1 cellular context compared by ENCODE assay signal in the genomic region with DNA sequence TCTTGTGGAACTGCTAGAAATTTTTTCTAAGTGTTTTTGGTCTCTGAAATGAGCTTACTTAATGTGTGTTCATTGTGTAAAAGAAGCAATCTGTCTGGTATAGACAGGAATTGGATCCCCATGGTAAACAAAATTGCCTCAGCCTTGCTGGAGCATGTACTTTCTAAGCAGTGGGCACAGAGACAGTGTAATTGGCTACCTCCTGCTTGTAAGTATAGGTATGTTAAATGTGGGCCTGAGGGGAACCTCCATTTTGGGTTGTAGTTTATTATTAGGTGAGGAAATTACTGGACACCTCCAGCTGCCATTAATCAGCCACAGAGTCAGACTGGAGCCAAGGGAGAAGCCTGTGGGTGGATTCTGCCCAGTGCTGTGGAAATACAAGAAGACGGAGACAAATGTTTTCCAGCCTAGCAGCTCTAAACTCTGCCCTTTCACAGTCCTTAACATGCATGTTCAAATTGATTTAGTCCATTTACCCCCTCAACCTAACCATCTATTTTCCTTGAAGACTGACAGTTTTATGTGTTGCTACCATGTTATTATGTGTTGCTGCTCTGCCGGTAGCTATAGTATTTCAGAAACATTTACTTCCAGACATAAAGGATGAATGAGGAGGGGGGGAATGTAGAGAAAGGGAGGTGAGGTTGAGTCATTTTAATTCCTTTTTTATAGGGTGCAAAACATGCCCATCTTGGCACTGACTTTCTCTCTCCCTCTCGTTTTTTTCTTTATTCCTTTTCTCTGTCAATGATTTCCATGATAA.
TF ChIP-seq lines count a peak whose summit lies in the region.

No MANE protein-coding gene starts in this region.

TF ChIP-seq in GM23338, 12 proteins besides CTCF, POLR2A, EP300 and RAD21 (continued from another document):
- TF ChIP-seq, protein P1, sequence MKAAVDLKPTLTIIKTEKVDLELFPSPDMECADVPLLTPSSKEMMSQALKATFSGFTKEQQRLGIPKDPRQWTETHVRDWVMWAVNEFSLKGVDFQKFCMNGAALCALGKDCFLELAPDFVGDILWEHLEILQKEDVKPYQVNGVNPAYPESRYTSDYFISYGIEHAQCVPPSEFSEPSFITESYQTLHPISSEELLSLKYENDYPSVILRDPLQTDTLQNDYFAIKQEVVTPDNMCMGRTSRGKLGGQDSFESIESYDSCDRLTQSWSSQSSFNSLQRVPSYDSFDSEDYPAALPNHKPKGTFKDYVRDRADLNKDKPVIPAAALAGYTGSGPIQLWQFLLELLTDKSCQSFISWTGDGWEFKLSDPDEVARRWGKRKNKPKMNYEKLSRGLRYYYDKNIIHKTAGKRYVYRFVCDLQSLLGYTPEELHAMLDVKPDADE (IDR thresholded peaks at IDR 0.05), result no peak
- TF ChIP-seq, protein P2, sequence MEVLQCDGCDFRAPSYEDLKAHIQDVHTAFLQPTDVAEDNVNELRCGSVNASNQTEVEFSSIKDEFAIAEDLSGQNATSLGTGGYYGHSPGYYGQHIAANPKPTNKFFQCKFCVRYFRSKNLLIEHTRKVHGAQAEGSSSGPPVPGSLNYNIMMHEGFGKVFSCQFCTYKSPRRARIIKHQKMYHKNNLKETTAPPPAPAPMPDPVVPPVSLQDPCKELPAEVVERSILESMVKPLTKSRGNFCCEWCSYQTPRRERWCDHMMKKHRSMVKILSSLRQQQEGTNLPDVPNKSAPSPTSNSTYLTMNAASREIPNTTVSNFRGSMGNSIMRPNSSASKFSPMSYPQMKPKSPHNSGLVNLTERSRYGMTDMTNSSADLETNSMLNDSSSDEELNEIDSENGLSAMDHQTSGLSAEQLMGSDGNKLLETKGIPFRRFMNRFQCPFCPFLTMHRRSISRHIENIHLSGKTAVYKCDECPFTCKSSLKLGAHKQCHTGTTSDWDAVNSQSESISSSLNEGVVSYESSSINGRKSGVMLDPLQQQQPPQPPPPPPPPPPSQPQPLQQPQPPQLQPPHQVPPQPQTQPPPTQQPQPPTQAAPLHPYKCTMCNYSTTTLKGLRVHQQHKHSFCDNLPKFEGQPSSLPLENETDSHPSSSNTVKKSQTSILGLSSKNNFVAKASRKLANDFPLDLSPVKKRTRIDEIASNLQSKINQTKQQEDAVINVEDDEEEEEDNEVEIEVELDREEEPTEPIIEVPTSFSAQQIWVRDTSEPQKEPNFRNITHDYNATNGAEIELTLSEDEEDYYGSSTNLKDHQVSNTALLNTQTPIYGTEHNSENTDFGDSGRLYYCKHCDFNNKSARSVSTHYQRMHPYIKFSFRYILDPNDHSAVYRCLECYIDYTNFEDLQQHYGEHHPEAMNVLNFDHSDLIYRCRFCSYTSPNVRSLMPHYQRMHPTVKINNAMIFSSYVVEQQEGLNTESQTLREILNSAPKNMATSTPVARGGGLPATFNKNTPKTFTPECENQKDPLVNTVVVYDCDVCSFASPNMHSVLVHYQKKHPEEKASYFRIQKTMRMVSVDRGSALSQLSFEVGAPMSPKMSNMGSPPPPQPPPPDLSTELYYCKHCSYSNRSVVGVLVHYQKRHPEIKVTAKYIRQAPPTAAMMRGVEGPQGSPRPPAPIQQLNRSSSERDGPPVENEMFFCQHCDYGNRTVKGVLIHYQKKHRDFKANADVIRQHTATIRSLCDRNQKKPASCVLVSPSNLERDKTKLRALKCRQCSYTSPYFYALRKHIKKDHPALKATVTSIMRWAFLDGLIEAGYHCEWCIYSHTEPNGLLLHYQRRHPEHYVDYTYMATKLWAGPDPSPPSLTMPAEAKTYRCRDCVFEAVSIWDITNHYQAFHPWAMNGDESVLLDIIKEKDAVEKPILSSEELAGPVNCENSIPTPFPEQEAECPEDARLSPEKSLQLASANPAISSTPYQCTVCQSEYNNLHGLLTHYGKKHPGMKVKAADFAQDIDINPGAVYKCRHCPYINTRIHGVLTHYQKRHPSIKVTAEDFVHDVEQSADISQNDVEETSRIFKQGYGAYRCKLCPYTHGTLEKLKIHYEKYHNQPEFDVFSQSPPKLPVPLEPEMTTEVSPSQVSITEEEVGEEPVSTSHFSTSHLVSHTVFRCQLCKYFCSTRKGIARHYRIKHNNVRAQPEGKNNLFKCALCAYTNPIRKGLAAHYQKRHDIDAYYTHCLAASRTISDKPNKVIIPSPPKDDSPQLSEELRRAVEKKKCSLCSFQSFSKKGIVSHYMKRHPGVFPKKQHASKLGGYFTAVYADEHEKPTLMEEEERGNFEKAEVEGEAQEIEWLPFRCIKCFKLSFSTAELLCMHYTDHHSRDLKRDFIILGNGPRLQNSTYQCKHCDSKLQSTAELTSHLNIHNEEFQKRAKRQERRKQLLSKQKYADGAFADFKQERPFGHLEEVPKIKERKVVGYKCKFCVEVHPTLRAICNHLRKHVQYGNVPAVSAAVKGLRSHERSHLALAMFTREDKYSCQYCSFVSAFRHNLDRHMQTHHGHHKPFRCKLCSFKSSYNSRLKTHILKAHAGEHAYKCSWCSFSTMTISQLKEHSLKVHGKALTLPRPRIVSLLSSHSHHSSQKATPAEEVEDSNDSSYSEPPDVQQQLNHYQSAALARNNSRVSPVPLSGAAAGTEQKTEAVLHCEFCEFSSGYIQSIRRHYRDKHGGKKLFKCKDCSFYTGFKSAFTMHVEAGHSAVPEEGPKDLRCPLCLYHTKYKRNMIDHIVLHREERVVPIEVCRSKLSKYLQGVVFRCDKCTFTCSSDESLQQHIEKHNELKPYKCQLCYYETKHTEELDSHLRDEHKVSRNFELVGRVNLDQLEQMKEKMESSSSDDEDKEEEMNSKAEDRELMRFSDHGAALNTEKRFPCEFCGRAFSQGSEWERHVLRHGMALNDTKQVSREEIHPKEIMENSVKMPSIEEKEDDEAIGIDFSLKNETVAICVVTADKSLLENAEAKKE (CRISPR knock-in tag; IDR thresholded peaks at IDR 0.05), result no peak
- TF ChIP-seq STAT1 (IDR thresholded peaks at IDR 0.05; ENCODE audit: unreplicated experiment), result no peak
- no peak for TF ChIP-seq EZH2 (IDR thresholded peaks at IDR 0.05; ENCODE audit: low read depth, unreplicated experiment)
- no peak for TF ChIP-seq POLR2AphosphoS5 (IDR thresholded peaks at IDR 0.05; ENCODE audit: low read depth)
- no peak for TF ChIP-seq EZH2phosphoT487 (IDR thresholded peaks at IDR 0.05; ENCODE audit: unreplicated experiment)
- no peak for TF ChIP-seq NANOG (IDR thresholded peaks at IDR 0.05; ENCODE audit: borderline replicate concordance)
- no peak for TF ChIP-seq ZNF331 (CRISPR knock-in tag; IDR thresholded peaks at IDR 0.05; ENCODE audit: low read depth)
